8 cellular contexts compared by ENCODE assay signal in the genomic region with DNA sequence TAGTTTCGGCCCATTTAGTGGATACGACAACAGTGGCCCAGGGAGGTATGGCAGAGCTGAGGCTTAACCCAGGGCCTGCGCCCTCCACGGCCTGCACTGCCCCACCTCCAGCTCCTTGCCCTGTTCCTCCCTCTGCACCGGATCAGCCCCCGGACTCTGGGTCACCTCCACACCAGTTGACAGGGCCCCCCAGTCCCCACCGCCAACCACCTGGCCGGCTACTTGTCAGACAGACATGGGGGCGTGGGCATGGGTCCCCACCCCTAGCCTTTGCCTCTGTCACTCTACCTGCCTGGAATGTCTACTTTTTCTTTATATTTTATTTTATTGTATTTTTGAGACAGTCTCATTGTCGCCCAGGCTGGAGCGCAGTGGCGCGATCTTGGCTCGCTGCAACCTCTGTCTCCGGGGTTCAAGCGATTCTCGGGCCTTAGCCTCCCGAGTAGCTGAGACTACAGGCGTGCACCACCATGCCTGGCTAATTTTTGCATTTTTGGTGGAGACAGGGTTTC. TPM values are rescaled to one million over a fixed set of nuclear protein-coding genes. Genes with fewer than 3 reads are reported as not detected.
A peak's percentile ranks its signal among the peaks of the same experiment; 100 is the strongest.
DNase-seq lines count a peak whose midpoint lies in the region; ATAC-seq and TF ChIP-seq lines count a peak whose summit lies in the region.

No MANE protein-coding gene starts in this region.

- no peak overlapping the region for H2AFZ ChIP-seq in HCT116 (ENCODE audit: low read depth, low read length, poor library complexity, severe bottlenecking)

- H3K4me2 ChIP-seq in HCT116 (ENCODE audit: low read length), result peak overlapping the region; percentile 100

- CTCF ChIA-PET in HCT116 (lab: Charles Lee), result interaction anchor here (0.7 to 0.8 kb wide), 2 partner anchors 22 to 31 kb away, joined by 3 read pairs; no protein-coding TSS in a partner anchor

- H3K79me2 ChIP-seq in HCT116 (ENCODE audit: insufficient read depth, low read length), result peaks cover 60% of the 10 kb centered on the region

- H3K9ac ChIP-seq in HCT116 (ENCODE audit: low read length) (peak overlapping the region; percentile 94), skeletal muscle tissue (ENCODE audit: low read depth in 1 of 3, low read length in 3 of 3) (peak overlapping the region; percentile 81 to 97 (median 94))

- no peaks in the 10 kb centered on the region for H3K27me3 ChIP-seq in HCT116 (ENCODE audit: insufficient read depth, low read length)
- H3K27me3 ChIP-seq in iPS DF 6.9 (ENCODE audit: control insufficient read depth, insufficient read depth, low read length), result no peaks in the 10 kb centered on the region; the same call in 1 of the 2 replicates
- peaks cover 4 to 21% (median 9%) of the 10 kb centered on the region in 3 donors for H3K27me3 ChIP-seq in skeletal muscle tissue (ENCODE audit: control insufficient read depth in 3 of 3, insufficient read depth in 3 of 3, low read length in 3 of 3)

- no peak for DNase-seq in HCT116 (ENCODE audit: low read depth, low spot score)
- DNase-seq in iPS DF 6.9 (ENCODE audit: low read depth, low spot score), result no peak
- DNase-seq in activated effector memory CD4-positive, alpha-beta T cell treated with anti-CD3 and anti-CD28 coated beads, Interleukin-2, amount 50 U/mL, for 16 hours, result no peak
- no peak for DNase-seq in A172 (ENCODE audit: low spot score)
- no peak for DNase-seq in HK-2 (ENCODE audit: unreplicated experiment)

- RAD21 ChIA-PET in HCT116 (lab: Charles Lee; ENCODE audit: low non-redundant PET in 1 of 2, low total read pairs in 2 of 2, uncharacterized antibody in 2 of 2, unreplicated experiment in 2 of 2), result no interaction called here

- peaks cover 21% of the 10 kb centered on the region for H3K4me1 Mint-ChIP-seq in activated naive CD8-positive, alpha-beta T cell (ENCODE audit: low read depth)

- H3K27me3 Mint-ChIP-seq in activated naive CD8-positive, alpha-beta T cell, result no peaks in the 10 kb centered on the region

- H3K36me3 ChIP-seq in HCT116 (ENCODE audit: control insufficient read depth in 1 of 2, insufficient read depth in 2 of 2, low read length in 2 of 2) (peaks cover 11 to 19% of the 10 kb centered on the region in 2 experiments), iPS DF 6.9 (ENCODE audit: control insufficient read depth, insufficient read depth, low read length) (peaks cover 13% of the 10 kb centered on the region), skeletal muscle tissue (ENCODE audit: control insufficient read depth in 3 of 3, insufficient read depth in 3 of 3, low read length in 3 of 3) (peaks cover 15 to 17% (median 17%) of the 10 kb centered on the region in 3 donors)

- ATAC-seq in HCT116 (no peak), GM19455 (IDR thresholded peaks at IDR 0.05; ENCODE audit: unreplicated experiment) (no peak)

- no peak for TF ChIP-seq POLR2A in HCT116 (IDR thresholded peaks at IDR 0.05; ENCODE audit: borderline replicate concordance, extremely low read depth, insufficient read depth, insufficient read length)

- TF ChIP-seq CTCF in HCT116 (IDR thresholded peaks at IDR 0.05 in 2 of 3, conservative IDR thresholded peaks at IDR 0.05 in 1 of 3; ENCODE audit: borderline replicate concordance in 1 of 3, insufficient read depth in 1 of 3, low read depth in 2 of 3, low read length in 2 of 3), result no peak

- H3K4me3 Mint-ChIP-seq in activated naive CD8-positive, alpha-beta T cell, result peak overlapping the region; percentile 86

- no peak for TF ChIP-seq RAD21 in HCT116 (IDR thresholded peaks at IDR 0.05; ENCODE audit: low read depth)

- H3K36me3 Mint-ChIP-seq in activated naive CD8-positive, alpha-beta T cell, result peaks cover 10% of the 10 kb centered on the region

- H3K9me3 Mint-ChIP-seq in activated naive CD8-positive, alpha-beta T cell (ENCODE audit: low read depth), result no peaks in the 10 kb centered on the region

- H3K27ac Mint-ChIP-seq in activated naive CD8-positive, alpha-beta T cell, result peak overlapping the region; percentile 25

- H3K9me3 ChIP-seq in HCT116 (ENCODE audit: control insufficient read depth in 1 of 2, insufficient read depth in 1 of 2, low read depth in 1 of 2, low read length in 2 of 2) (no peaks in the 10 kb centered on the region), iPS DF 6.9 (ENCODE audit: control insufficient read depth, insufficient read depth, low read length) (no peaks in the 10 kb centered on the region), skeletal muscle tissue (ENCODE audit: control insufficient read depth in 3 of 3, low read length in 3 of 3) (no peaks in the 10 kb centered on the region)

- no CpG with 5 or more reads among the region's 19 CpGs for WGBS in iPS DF 6.9 (ENCODE audit: insufficient coverage, insufficient read length)

- H3K4me3 ChIP-seq in HCT116 (replicated peaks in 1 of 2; ENCODE audit: low read depth in 1 of 2, low read length in 2 of 2) (peak overlapping the region; percentile 81 to 90), iPS DF 6.9 (ENCODE audit: low read length) (peak overlapping the region; percentile 73; the same call in 1 of the 2 replicates), skeletal muscle tissue (ENCODE audit: low read length in 3 of 3) (peak overlapping the region; percentile 81 to 83 (median 82))

- no peaks in the 10 kb centered on the region for H3K9me2 ChIP-seq in HCT116 (ENCODE audit: insufficient read depth)

- H3K27ac ChIP-seq in HCT116 (ENCODE audit: low read depth, low read length) (peak overlapping the region; percentile 100), iPS DF 6.9 (ENCODE audit: low read length) (no peak overlapping the region), skeletal muscle tissue (ENCODE audit: low read depth, low read length) (peak overlapping the region; percentile 99)

- H3K4me1 ChIP-seq in HCT116 (ENCODE audit: control insufficient read depth in 1 of 2, insufficient read depth in 2 of 2, low read length in 2 of 2), result peaks cover 37 to 83% of the 10 kb centered on the region in 2 experiments
- H3K4me1 ChIP-seq in iPS DF 6.9 (ENCODE audit: control insufficient read depth, insufficient read depth, low read length), result peaks cover 15% of the 10 kb centered on the region
- H3K4me1 ChIP-seq in skeletal muscle tissue (ENCODE audit: control insufficient read depth in 3 of 3, insufficient read depth in 3 of 3, low read length in 3 of 3), result peaks cover 44 to 70% (median 47%) of the 10 kb centered on the region in 3 donors

- H4K20me1 ChIP-seq in HCT116 (ENCODE audit: insufficient read depth), result peaks cover 17% of the 10 kb centered on the region; the same call in 1 of the 2 replicates

- POLR2A ChIA-PET in HCT116 (lab: Charles Lee), result interaction anchor here (0.6 to 1.3 kb wide), 5 partner anchors 11 to 294 kb away, joined by 3 to 5 read pairs (median 3); no protein-coding TSS in a partner anchor

- BruUV-seq in HCT116 (replicated peaks; lab: Mats Ljungman, UMichigan), result no TSS peak

- intact Hi-C loops in HCT116 (cut with micrococcal nuclease), result no loop called here

TF ChIP-seq in HCT116, 20 proteins besides CTCF, POLR2A, EP300 and RAD21:
- TF ChIP-seq ZFX (IDR thresholded peaks at IDR 0.05) (peak; percentile 63), CBX3 (IDR thresholded peaks at IDR 0.05; ENCODE audit: low read depth) (no peak)

RNA-seq across cellular contexts. Expression of gene ACTG1, which starts 3.0 kb away (rescaled TPM):
- 6,223 TPM for total RNA-seq in HCT116 (2021; ENCODE audit: unreplicated experiment)
- 6,644 and 8,513 TPM in 2 replicates for polyA plus RNA-seq in HCT116 (2012)
- total RNA-seq in skeletal muscle tissue, result 1,613 TPM
- 5,134 and 6,456 TPM in 2 replicates for total RNA-seq in A172 (2014; rRNA removed; shearing (Covaris generic))

RNA-seq across cellular contexts. Expression of gene FSCN2, which starts 12.6 kb away (rescaled TPM):
- total RNA-seq in HCT116 (2021; ENCODE audit: unreplicated experiment) (10.1 TPM), skeletal muscle tissue (1.0 TPM)
- 5.9 and 6.4 TPM in 2 replicates for polyA plus RNA-seq in HCT116 (2012)
- total RNA-seq in A172 (2014; rRNA removed; shearing (Covaris generic)), result 0.81 and 1.7 TPM in 2 replicates

RNA-seq across cellular contexts. Expression of gene FAAP100, which starts 36.6 kb away (rescaled TPM):
- 53.4 TPM for total RNA-seq in HCT116 (2021; ENCODE audit: unreplicated experiment)
- 21.7 and 21.8 TPM in 2 replicates for polyA plus RNA-seq in HCT116 (2012)
- total RNA-seq in skeletal muscle tissue, result 7.8 TPM
- total RNA-seq in A172 (2014; rRNA removed; shearing (Covaris generic)), result 29.7 and 39.9 TPM in 2 replicates
